In genomic region chr15:67639591-67639990, GRCh38 we compare ENCODE assay signal across 34 cellular contexts.
"Had no signal": no experiment of that assay in that cellular context is flagged by ENCODE, and none has a peak within 500 bp of the region (broad histone marks: within the 10 kb centered on the region; RNA-seq: fewer than 3 reads in every experiment).

No MANE protein-coding gene starts in this region.

- FAIRE-seq: endometrium, endothelial cell of umbilical vein had no signal

- H3K4me1 ChIP-seq: adrenal gland, body of pancreas, colonic mucosa, esophagus squamous epithelium had no signal

- H3K27ac Mint-ChIP-seq: activated B cell treated with CpG ODN at 0.5 μM for 24 hours; activated CD8-positive, alpha-beta T cell treated with anti-CD3 and anti-CD28 coated beads for 36 hours; activated naive CD4-positive, alpha-beta T cell treated with anti-CD3 and anti-CD28 coated beads for 36 hours; activated naive CD4-positive, alpha-beta T cell treated with anti-CD3 and anti-CD28 coated beads, Interleukin-2, amount 50 U/mL, for 24 hours; activated naive CD8-positive, alpha-beta T cell treated with anti-CD3 and anti-CD28 coated beads for 36 hours; activated naive CD8-positive, alpha-beta T cell treated with anti-CD3 and anti-CD28 coated beads, Interleukin-2, amount 50 U/mL, for 24 hours; activated T-helper 17 cell treated with anti-CD3 and anti-CD28 coated beads, Interleukin-2, amount 50 U/mL, for 72 hours; T-helper 17 cell; T-helper 2 cell treated with Interferon-gamma antibody and Interleukin-4, amounts not matched to agents 5 μg/mL and 100 μg/mL, for 36 hours had no signal

- H3K9me3 ChIP-seq: adrenal gland, body of pancreas, colonic mucosa, esophagus squamous epithelium, gastroesophageal sphincter had no signal

- H3K27me3 Mint-ChIP-seq: activated B cell treated with CpG ODN at 0.5 μM for 24 hours; activated CD8-positive, alpha-beta T cell treated with anti-CD3 and anti-CD28 coated beads for 36 hours; activated naive CD4-positive, alpha-beta T cell treated with anti-CD3 and anti-CD28 coated beads, Interleukin-2, amount 50 U/mL, for 24 hours; activated naive CD8-positive, alpha-beta T cell treated with anti-CD3 and anti-CD28 coated beads for 36 hours; activated naive CD8-positive, alpha-beta T cell treated with anti-CD3 and anti-CD28 coated beads, Interleukin-2, amount 50 U/mL, for 24 hours; activated T-helper 17 cell treated with anti-CD3 and anti-CD28 coated beads, Interleukin-2, amount 50 U/mL, for 72 hours; T-helper 17 cell had no signal

- ATAC-seq: activated CD4-positive, CD25-positive, alpha-beta regulatory T cell treated with anti-CD3 and anti-CD28 coated beads, Interleukin-2, amount 50 U/mL, for 24 hours; activated CD8-positive, alpha-beta T cell treated with anti-CD3 and anti-CD28 coated beads for 36 hours; activated naive CD8-positive, alpha-beta T cell treated with anti-CD3 and anti-CD28 coated beads, Interleukin-2, amount 50 U/mL, for 24 hours; activated T-cell treated with anti-CD3 and anti-CD28 coated beads, Interleukin-2, amount 50 U/mL, for 4 hours; activated T-helper 17 cell treated with anti-CD3 and anti-CD28 coated beads, Interleukin-2, amount 50 U/mL, for 72 hours; body of pancreas; gastroesophageal sphincter; T-helper 17 cell had no signal

- H3K4me3 Mint-ChIP-seq: activated B cell treated with CpG ODN at 0.5 μM for 24 hours; activated CD8-positive, alpha-beta T cell treated with anti-CD3 and anti-CD28 coated beads for 36 hours; activated naive CD4-positive, alpha-beta T cell treated with anti-CD3 and anti-CD28 coated beads for 36 hours; activated naive CD4-positive, alpha-beta T cell treated with anti-CD3 and anti-CD28 coated beads, Interleukin-2, amount 50 U/mL, for 24 hours; activated naive CD8-positive, alpha-beta T cell treated with anti-CD3 and anti-CD28 coated beads for 36 hours; activated naive CD8-positive, alpha-beta T cell treated with anti-CD3 and anti-CD28 coated beads, Interleukin-2, amount 50 U/mL, for 24 hours; activated T-cell treated with anti-CD3 and anti-CD28 coated beads, Interleukin-2, amount 50 U/mL, for 4 hours; activated T-helper 17 cell treated with anti-CD3 and anti-CD28 coated beads, Interleukin-2, amount 50 U/mL, for 72 hours; T-helper 17 cell; T-helper 2 cell treated with Interferon-gamma antibody and Interleukin-4, amounts not matched to agents 5 μg/mL and 100 μg/mL, for 36 hours had no signal

- H3K4me3 ChIP-seq: adrenal gland, body of pancreas, colonic mucosa, esophagus squamous epithelium, gastroesophageal sphincter had no signal

- H3K4me1 Mint-ChIP-seq: activated B cell treated with CpG ODN at 0.5 μM for 24 hours had no signal

- DNase-seq: activated B cell treated with CpG ODN at 0.5 μM for 24 hours; activated CD4-positive, alpha-beta T cell treated with anti-CD3 and anti-CD28 coated beads for 48 hours; activated CD4-positive, alpha-beta T cell treated with anti-CD3 and anti-CD28 coated beads, Interleukin-2, amount 50 U/mL, for 1 hour; activated CD4-positive, alpha-beta T cell treated with anti-CD3 and anti-CD28 coated beads, Interleukin-2, amount 50 U/mL, for 48 hours; activated CD8-positive, alpha-beta memory T cell treated with anti-CD3 and anti-CD28 coated beads for 24 hours; activated CD8-positive, alpha-beta T cell treated with anti-CD3 and anti-CD28 coated beads for 36 hours; activated effector memory CD4-positive, alpha-beta T cell treated with Interleukin-2 at 50 U/mL for 16 hours; activated gamma-delta T cell treated with Interleukin-2 at 50 U/mL for 16 hours; activated naive CD4-positive, alpha-beta T cell treated with anti-CD3 and anti-CD28 coated beads for 36 hours; activated naive CD8-positive, alpha-beta T cell treated with anti-CD3 and anti-CD28 coated beads for 36 hours; activated naive CD8-positive, alpha-beta T cell treated with anti-CD3 and anti-CD28 coated beads, Interleukin-2, amount 50 U/mL, for 24 hours; activated T-cell treated with anti-CD3 and anti-CD28 coated beads, Interleukin-2, amount 50 U/mL, for 4 hours; adrenal gland; amygdala; aorta; body of pancreas; central memory CD4-positive, alpha-beta T cell; cerebellar nuclear complex; colonic mucosa; effector CD8-positive, alpha-beta T cell; esophagus squamous epithelium; foreskin melanocyte; T-helper 1 cell; T-helper 17 cell; T1000; WERI-Rb-1 had no signal

- H3K9me3 Mint-ChIP-seq: activated naive CD4-positive, alpha-beta T cell treated with anti-CD3 and anti-CD28 coated beads for 36 hours; activated naive CD4-positive, alpha-beta T cell treated with anti-CD3 and anti-CD28 coated beads, Interleukin-2, amount 50 U/mL, for 24 hours; activated T-cell treated with anti-CD3 and anti-CD28 coated beads, Interleukin-2, amount 50 U/mL, for 4 hours; activated T-helper 17 cell treated with anti-CD3 and anti-CD28 coated beads, Interleukin-2, amount 50 U/mL, for 72 hours; T-helper 2 cell treated with Interferon-gamma antibody and Interleukin-4, amounts not matched to agents 5 μg/mL and 100 μg/mL, for 36 hours had no signal

- H3K27me3 ChIP-seq: adrenal gland, body of pancreas, colonic mucosa, esophagus squamous epithelium, gastroesophageal sphincter had no signal

- H3K27ac ChIP-seq: adrenal gland, body of pancreas, colonic mucosa, epithelial cell of prostate, esophagus squamous epithelium, gastroesophageal sphincter, WERI-Rb-1 had no signal
